In the genomic region with DNA sequence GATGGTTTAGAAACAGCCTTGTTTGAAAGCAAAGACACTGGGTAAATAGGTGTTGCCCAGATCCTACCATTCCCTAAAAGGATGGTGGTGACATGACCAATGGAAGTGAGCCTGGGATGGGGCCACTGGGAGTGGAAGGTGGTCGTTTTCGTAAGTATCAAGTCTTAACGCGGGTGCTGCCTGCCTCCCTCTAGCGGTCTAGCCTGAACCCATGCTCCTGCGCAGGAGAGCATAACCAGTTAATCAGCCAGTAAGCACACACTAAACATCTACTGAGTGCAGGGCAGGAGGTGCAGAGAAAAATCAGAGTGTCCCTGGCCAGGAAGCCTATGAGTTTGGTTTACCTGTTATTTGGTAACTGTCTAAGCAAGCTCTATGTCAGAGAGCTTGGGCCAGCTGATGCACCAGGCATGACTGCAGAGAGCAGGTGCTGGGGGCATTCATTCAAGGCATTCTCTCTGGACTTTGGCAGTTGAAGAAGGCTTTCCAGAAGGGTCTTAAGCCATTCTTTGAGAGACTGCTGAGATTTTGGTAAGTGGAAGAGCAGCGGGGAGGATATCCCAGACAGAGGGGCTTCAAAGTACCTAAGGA, we compare ENCODE assay signal across 8 cellular contexts. TPM values are rescaled to one million over a fixed set of nuclear protein-coding genes. Genes with fewer than 3 reads are reported as not detected.
DNase-seq lines count a peak whose midpoint lies in the region; ATAC-seq and TF ChIP-seq lines count a peak whose summit lies in the region.

No MANE protein-coding gene starts in this region.

- H3K4me1 ChIP-seq in cardiac muscle cell (ENCODE audit: low read depth) (no peaks in the 10 kb centered on the region), heart left ventricle (peaks cover 0 to 8% (median 0%) of the 10 kb centered on the region in 12 donors), vagina (no peaks in the 10 kb centered on the region)

- H3K36me3 ChIP-seq in cardiac muscle cell (peaks cover 3% of the 10 kb centered on the region), heart left ventricle (no peaks in the 10 kb centered on the region), vagina (no peaks in the 10 kb centered on the region)

- H3K4me3 ChIP-seq in cardiac muscle cell, result no peak overlapping the region
- H3K4me3 ChIP-seq in heart left ventricle, result no peak overlapping the region
- H3K4me3 ChIP-seq in vagina, result no peak overlapping the region

- 21 to 26% (median 23%) methylated on average over 7 of the region's 7 CpGs for WGBS in heart left ventricle, 4 donors

- CTCF ChIA-PET in activated CD4-positive, alpha-beta T cell treated with anti-CD3 and anti-CD28 coated beads, Interleukin-2, amount 10 ng/mL, durations not matched to agents 7 days and 5 days (lab: Charles Lee), result interaction anchor here (2.1 kb wide), 1 partner anchor 9 kb away, joined by 6 read pairs; no protein-coding TSS in a partner anchor

- H3K27ac Mint-ChIP-seq in activated CD4-positive, alpha-beta T cell treated with anti-CD3 and anti-CD28 coated beads, Interleukin-2, amount 10 ng/mL, durations not matched to agents 7 days and 5 days, result no peak overlapping the region
- H3K27ac Mint-ChIP-seq in stimulated activated effector memory CD8-positive, alpha-beta T cell treated with anti-CD3 and anti-CD28 coated beads, Interleukin-12 subunit alpha, Interleukin-12 subunit beta, amount 100 ng/mL, for 72 hours, result no peak overlapping the region

- H3K27me3 ChIP-seq in cardiac muscle cell (no peaks in the 10 kb centered on the region), heart left ventricle (no peaks in the 10 kb centered on the region), vagina (no peaks in the 10 kb centered on the region)

- DNase-seq in cardiac muscle cell (ENCODE audit: low read depth in 1 of 2, low spot score in 1 of 2) (peak; percentile 37 to 63), cardiac septum (ENCODE audit: low spot score) (no peak), heart left ventricle (no peak), vagina (ENCODE audit: extremely low spot score in 2 of 2) (no peak)
- DNase-seq in activated CD4-positive, alpha-beta T cell treated with anti-CD3 and anti-CD28 coated beads, Interleukin-2, amount 10 ng/mL, durations not matched to agents 7 days and 5 days, result peak; percentile 24
- DNase-seq in stimulated activated effector memory CD8-positive, alpha-beta T cell treated with anti-CD3 and anti-CD28 coated beads, Interleukin-12 subunit alpha, Interleukin-12 subunit beta, amount 100 ng/mL, for 72 hours (ENCODE audit: low spot score in 2 of 2), result no peak
- no peak for DNase-seq in central memory CD4-positive, alpha-beta T cell

- H3K36me3 Mint-ChIP-seq in activated CD4-positive, alpha-beta T cell treated with anti-CD3 and anti-CD28 coated beads, Interleukin-2, amount 10 ng/mL, durations not matched to agents 7 days and 5 days (ENCODE audit: low read depth), result no peaks in the 10 kb centered on the region
- peaks cover 4% of the 10 kb centered on the region for H3K36me3 Mint-ChIP-seq in stimulated activated effector memory CD8-positive, alpha-beta T cell treated with anti-CD3 and anti-CD28 coated beads, Interleukin-12 subunit alpha, Interleukin-12 subunit beta, amount 100 ng/mL, for 72 hours

- peaks cover 17% of the 10 kb centered on the region for H3K27me3 Mint-ChIP-seq in activated CD4-positive, alpha-beta T cell treated with anti-CD3 and anti-CD28 coated beads, Interleukin-2, amount 10 ng/mL, durations not matched to agents 7 days and 5 days

- TF ChIP-seq CTCF in cardiac muscle cell (IDR thresholded peaks at IDR 0.05; ENCODE audit: low read depth, low read length) (peak; percentile 66), heart left ventricle (IDR thresholded peaks at IDR 0.05) (peak in 9 of 12 donors; percentile 15 to 47 (median 28)), vagina (IDR thresholded peaks at IDR 0.05) (no peak)

- POLR2A ChIA-PET in activated CD4-positive, alpha-beta T cell treated with anti-CD3 and anti-CD28 coated beads, Interleukin-2, amount 10 ng/mL, durations not matched to agents 7 days and 5 days (lab: Charles Lee), result no interaction called here

- H3K4me3 Mint-ChIP-seq in activated CD4-positive, alpha-beta T cell treated with anti-CD3 and anti-CD28 coated beads, Interleukin-2, amount 10 ng/mL, durations not matched to agents 7 days and 5 days, result no peak overlapping the region
- no peak overlapping the region for H3K4me3 Mint-ChIP-seq in stimulated activated effector memory CD8-positive, alpha-beta T cell treated with anti-CD3 and anti-CD28 coated beads, Interleukin-12 subunit alpha, Interleukin-12 subunit beta, amount 100 ng/mL, for 72 hours

- H3K27ac ChIP-seq in cardiac muscle cell (no peak overlapping the region), heart left ventricle (no peak overlapping the region), vagina (no peak overlapping the region)

- no peaks in the 10 kb centered on the region for H3K9me3 Mint-ChIP-seq in activated CD4-positive, alpha-beta T cell treated with anti-CD3 and anti-CD28 coated beads, Interleukin-2, amount 10 ng/mL, durations not matched to agents 7 days and 5 days
- H3K9me3 Mint-ChIP-seq in stimulated activated effector memory CD8-positive, alpha-beta T cell treated with anti-CD3 and anti-CD28 coated beads, Interleukin-12 subunit alpha, Interleukin-12 subunit beta, amount 100 ng/mL, for 72 hours, result no peaks in the 10 kb centered on the region

- no peak for TF ChIP-seq POLR2A in heart left ventricle (IDR thresholded peaks at IDR 0.05)
- TF ChIP-seq POLR2A in vagina (IDR thresholded peaks at IDR 0.05), result no peak

- ATAC-seq in heart left ventricle, result peak in 3 of 4 donors; percentile 61 to 68 (median 66)
- ATAC-seq in stimulated activated effector memory CD8-positive, alpha-beta T cell treated with anti-CD3 and anti-CD28 coated beads, Interleukin-12 subunit alpha, Interleukin-12 subunit beta, amount 100 ng/mL, for 72 hours, result peak; percentile 62
- no peak for ATAC-seq in HG03442 (IDR thresholded peaks at IDR 0.05; ENCODE audit: unreplicated experiment)

- no peaks in the 10 kb centered on the region for H3K4me1 Mint-ChIP-seq in activated CD4-positive, alpha-beta T cell treated with anti-CD3 and anti-CD28 coated beads, Interleukin-2, amount 10 ng/mL, durations not matched to agents 7 days and 5 days
- peaks cover 9% of the 10 kb centered on the region for H3K4me1 Mint-ChIP-seq in stimulated activated effector memory CD8-positive, alpha-beta T cell treated with anti-CD3 and anti-CD28 coated beads, Interleukin-12 subunit alpha, Interleukin-12 subunit beta, amount 100 ng/mL, for 72 hours

- H3K9me3 ChIP-seq in cardiac muscle cell (ENCODE audit: low read depth) (no peaks in the 10 kb centered on the region), heart left ventricle (no peaks in the 10 kb centered on the region), vagina (no peaks in the 10 kb centered on the region)

- intact Hi-C loops in cardiac septum (cut with DNase I), result no loop called here
- intact Hi-C loops in heart left ventricle (cut with DNase I), result loop anchor here in 1 of 10 donors (10.0 kb wide), 1 partner anchor 202 kb away; no protein-coding TSS in a partner anchor
- intact Hi-C loops in vagina (cut with DNase I), result no loop called here

RNA-seq across cellular contexts. Expression of a gene that starts 0.9 kb away (rescaled TPM):
- 0.35 and 0.45 TPM in 2 replicates for total RNA-seq in cardiac muscle cell
- polyA plus RNA-seq in cardiac muscle cell, result 0.83 and 1.7 TPM in 2 replicates
- 2.4 TPM for total RNA-seq in cardiac septum
- total RNA-seq in activated CD4-positive, alpha-beta T cell treated with anti-CD3 and anti-CD28 coated beads, Interleukin-2, amount 10 ng/mL, durations not matched to agents 7 days and 5 days, result under 1 TPM; 0.48 to 0.92 TPM
- total RNA-seq in heart left ventricle, result 1 to 10 TPM in 7 of 9 donors, under 1 TPM in 2; 0.31 to 4.0 (median 2.1) TPM
- polyA plus RNA-seq in heart left ventricle, result 1 to 10 TPM in 1 of 2 donors, under 1 TPM in 1; 0.57 to 4.6 TPM
- total RNA-seq in vagina, result 1.5 TPM

Comparison
In these comparisons a context has a peak if more than half of its experiments do, and no peak if none do; other contexts are left out.
1. DNase-seq: peak in cardiac muscle cell (2 of 2) and activated CD4-positive, alpha-beta T cell treated with anti-CD3 and anti-CD28 coated beads, Interleukin-2, amount 10 ng/mL, durations not matched to agents 7 days and 5 days (single experiment); none in cardiac septum (single experiment), heart left ventricle (0 of 5), stimulated activated effector memory CD8-positive, alpha-beta T cell treated with anti-CD3 and anti-CD28 coated beads, Interleukin-12 subunit alpha, Interleukin-12 subunit beta, amount 100 ng/mL, for 72 hours (0 of 2), vagina (0 of 2) and central memory CD4-positive, alpha-beta T cell (single experiment).
2. CTCF ChIP-seq: peak in cardiac muscle cell (single experiment) and heart left ventricle (9 of 12); none in vagina (0 of 3).